Comparison of ENCODE assay signal across 7 cellular contexts in genomic region chr1:155323729-155324040, GRCh38.
DNase-seq lines count a peak whose midpoint lies in the region; ATAC-seq and TF ChIP-seq lines count a peak whose summit lies in the region.

No MANE protein-coding gene starts in this region.

- in situ Hi-C loops in T47D (cut with HindIII; ENCODE audit: low pct_unique_long_range_greater_than_20kb, low sequenced_read_pairs) = no loop called here

- peak overlapping the region; percentile 86 for H3K27ac ChIP-seq in VCaP

- DNase-seq in NCI-H2171 (lab: John Stamatoyannopoulos, UW) (peak; percentile 68), T47D (ENCODE audit: low read depth in 1 of 2, low spot score in 1 of 2) (peak; percentile 89 to 98), iPS-NIHi7 (ENCODE audit: extremely low spot score) (peak; percentile 81), smooth muscle cell of the brain vasculature (ENCODE audit: low read depth, low spot score) (peak; percentile 86)

- ATAC-seq in GM18502 (IDR thresholded peaks at IDR 0.05; ENCODE audit: poor library complexity, unreplicated experiment) (peak; percentile 47), HG02970 (IDR thresholded peaks at IDR 0.05; ENCODE audit: low FRiP score, unreplicated experiment) (peak; percentile 40)

- TF ChIP-seq CTCF in VCaP (conservative IDR thresholded peaks at IDR 0.05) = no peak

Comparison
In these comparisons a context has a peak if more than half of its experiments do, and no peak if none do; other contexts are left out.
1. Peak in every context shown above with its lines: DNase-seq, ATAC-seq and H3K27ac ChIP-seq.